30 cellular contexts compared by ENCODE assay signal in genomic region chr11:44407211-44407996, GRCh38.
"Had no signal": no experiment of that assay in that cellular context is flagged by ENCODE, and none has a peak within 500 bp of the region (broad histone marks: within the 10 kb centered on the region; RNA-seq: fewer than 3 reads in every experiment).

No MANE protein-coding gene starts in this region.

- H3K4me1 Mint-ChIP-seq: activated CD4-positive, alpha-beta memory T cell treated with anti-CD3 and anti-CD28 coated beads, Interleukin-2, amount 10 ng/mL, durations not matched to agents 7 days and 5 days; activated CD4-positive, alpha-beta T cell treated with anti-CD3 and anti-CD28 coated beads, Interleukin-2, amount 10 ng/mL, durations not matched to agents 7 days and 5 days; naive B cell had no signal

- DNase-seq: activated CD4-positive, alpha-beta memory T cell treated with anti-CD3 and anti-CD28 coated beads, Interleukin-2, amount 10 ng/mL, durations not matched to agents 7 days and 5 days; activated CD4-positive, alpha-beta T cell treated with anti-CD3 and anti-CD28 coated beads for 1 hour; activated CD4-positive, alpha-beta T cell treated with anti-CD3 and anti-CD28 coated beads, Interleukin-2, amount 10 ng/mL, durations not matched to agents 7 days and 5 days; activated effector memory CD4-positive, alpha-beta T cell treated with Interleukin-2 at 50 U/mL for 16 hours; activated naive CD4-positive, alpha-beta T cell treated with Interleukin-2 at 50 U/mL for 16 hours; activated T-cell treated with anti-CD3 and anti-CD28 coated beads for 4 hours; anterior cingulate cortex; effector CD8-positive, alpha-beta T cell; esophagus squamous epithelium; foreskin melanocyte; hippocampal formation; left colon; lower lobe of right lung; naive B cell; nephron progenitor cell; ovary; retina; sigmoid colon; stimulated activated CD4-positive, alpha-beta T cell treated with anti-CD3 and anti-CD28 coated beads, Interleukin-1b, Interleukin-23, amount 100 ng/mL, for 48 hours; stimulated activated CD4-positive, alpha-beta T cell treated with anti-CD3 and anti-CD28 coated beads, Interleukin-4, amount 100 ng/mL, for 4 hours; stimulated activated CD8-positive, alpha-beta memory T cell treated with anti-CD3 and anti-CD28 coated beads, Interleukin-4, amount 100 ng/mL, for 48 hours; T-helper 2 cell; uterus had no signal

- H3K36me3 ChIP-seq: esophagus squamous epithelium, lower lobe of right lung, ovary, prostate gland, sigmoid colon, uterus had no signal

- H3K9me3 ChIP-seq: esophagus squamous epithelium, lower lobe of right lung, ovary, prostate gland, sigmoid colon, uterus had no signal

- H3K27ac Mint-ChIP-seq: activated CD4-positive, alpha-beta memory T cell treated with anti-CD3 and anti-CD28 coated beads, Interleukin-2, amount 10 ng/mL, durations not matched to agents 7 days and 5 days; activated CD4-positive, alpha-beta T cell treated with anti-CD3 and anti-CD28 coated beads, Interleukin-2, amount 10 ng/mL, durations not matched to agents 7 days and 5 days; activated naive CD8-positive, alpha-beta T cell; naive B cell; nephron progenitor cell; stimulated activated naive CD8-positive, alpha-beta T cell treated with anti-CD3 and anti-CD28 coated beads, Interleukin-15, Interleukin-2, amounts not matched to agents 100 ng/mL and 50 ng/mL, for 24 hours; type B pancreatic cell; WTC11 had no signal

- ATAC-seq: left colon, lower lobe of right lung, WTC11 had no signal

- H3K9me3 Mint-ChIP-seq: activated CD4-positive, alpha-beta memory T cell treated with anti-CD3 and anti-CD28 coated beads, Interleukin-2, amount 10 ng/mL, durations not matched to agents 7 days and 5 days; stimulated activated naive CD8-positive, alpha-beta T cell treated with anti-CD3 and anti-CD28 coated beads, Interleukin-15, Interleukin-2, amounts not matched to agents 100 ng/mL and 50 ng/mL, for 24 hours; type B pancreatic cell; WTC11 had no signal

- H3K4me2 ChIP-seq: smooth muscle cell had no signal

- H3K27me3 ChIP-seq: ovary, uterus had no signal

- H3K27ac ChIP-seq: epithelial cell of prostate, esophagus squamous epithelium, lower lobe of right lung, ovary, prostate gland, sigmoid colon, uterus had no signal

- H3K4me3 Mint-ChIP-seq: activated CD4-positive, alpha-beta memory T cell treated with anti-CD3 and anti-CD28 coated beads, Interleukin-2, amount 10 ng/mL, durations not matched to agents 7 days and 5 days; activated CD4-positive, alpha-beta T cell treated with anti-CD3 and anti-CD28 coated beads, Interleukin-2, amount 10 ng/mL, durations not matched to agents 7 days and 5 days; activated naive CD8-positive, alpha-beta T cell; naive B cell; nephron progenitor cell; stimulated activated naive CD8-positive, alpha-beta T cell treated with anti-CD3 and anti-CD28 coated beads, Interleukin-15, Interleukin-2, amounts not matched to agents 100 ng/mL and 50 ng/mL, for 24 hours; type B pancreatic cell; WTC11 had no signal

- H3K4me1 ChIP-seq: esophagus squamous epithelium, lower lobe of right lung, prostate gland, sigmoid colon, uterus had no signal

- H3K36me3 Mint-ChIP-seq: activated naive CD8-positive, alpha-beta T cell; type B pancreatic cell; WTC11 had no signal

- H3K4me3 ChIP-seq: esophagus squamous epithelium, lower lobe of right lung, ovary, prostate gland, sigmoid colon, smooth muscle cell, uterus had no signal
